Comparison of ENCODE assay signal across 3 cellular contexts in the genomic region with DNA sequence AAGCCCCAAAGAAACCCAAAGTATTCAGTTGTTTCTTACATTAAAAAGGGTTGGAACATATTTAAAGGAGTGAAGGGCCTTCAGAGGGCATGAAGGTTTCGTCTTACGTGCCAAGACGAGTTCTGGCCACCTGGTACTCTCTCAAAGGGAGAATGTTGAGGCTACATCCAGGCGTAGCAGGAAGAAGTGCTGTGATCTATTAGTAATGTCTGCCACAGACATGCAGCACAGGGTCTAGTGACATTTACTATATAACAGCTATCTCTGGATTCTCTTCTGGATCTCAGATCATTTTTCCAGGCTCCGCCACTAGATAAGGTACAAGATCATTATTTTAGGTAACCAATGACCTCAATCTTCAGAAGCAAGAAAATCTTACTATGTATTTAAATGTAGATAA.
TF ChIP-seq lines count a peak whose summit lies in the region.

No MANE protein-coding gene starts in this region.

TF ChIP-seq in HCT116, 20 proteins besides CTCF, POLR2A, EP300 and RAD21:
- TF ChIP-seq SIN3A (IDR thresholded peaks at IDR 0.05; ENCODE audit: low read depth) (no peak), EGR1 (IDR thresholded peaks at IDR 0.05; ENCODE audit: low read depth) (no peak), ELF1 (IDR thresholded peaks at IDR 0.05; ENCODE audit: borderline replicate concordance, low read depth) (peak; percentile 19; the same call in 1 of the 2 replicates), CEBPB (IDR thresholded peaks at IDR 0.05; ENCODE audit: low read depth) (no peak), SRF (IDR thresholded peaks at IDR 0.05; ENCODE audit: low read depth) (peak; percentile 41; the same call in 1 of the 2 replicates), EZH2phosphoT487 (IDR thresholded peaks at IDR 0.05; ENCODE audit: borderline replicate concordance) (no peak)

TF ChIP-seq in SK-N-SH treated with all-trans-retinoic acid at 6 μM for 48 hours, 23 proteins besides CTCF, POLR2A, EP300 and RAD21:
- no peak for TF ChIP-seq ZNF8 (CRISPR knock-in tag; IDR thresholded peaks at IDR 0.05)
- no peak for TF ChIP-seq GLIS3 (CRISPR knock-in tag; IDR thresholded peaks at IDR 0.05)
- TF ChIP-seq CSDC2 (CRISPR knock-in tag; IDR thresholded peaks at IDR 0.05): no peak
- TF ChIP-seq, protein P1, sequence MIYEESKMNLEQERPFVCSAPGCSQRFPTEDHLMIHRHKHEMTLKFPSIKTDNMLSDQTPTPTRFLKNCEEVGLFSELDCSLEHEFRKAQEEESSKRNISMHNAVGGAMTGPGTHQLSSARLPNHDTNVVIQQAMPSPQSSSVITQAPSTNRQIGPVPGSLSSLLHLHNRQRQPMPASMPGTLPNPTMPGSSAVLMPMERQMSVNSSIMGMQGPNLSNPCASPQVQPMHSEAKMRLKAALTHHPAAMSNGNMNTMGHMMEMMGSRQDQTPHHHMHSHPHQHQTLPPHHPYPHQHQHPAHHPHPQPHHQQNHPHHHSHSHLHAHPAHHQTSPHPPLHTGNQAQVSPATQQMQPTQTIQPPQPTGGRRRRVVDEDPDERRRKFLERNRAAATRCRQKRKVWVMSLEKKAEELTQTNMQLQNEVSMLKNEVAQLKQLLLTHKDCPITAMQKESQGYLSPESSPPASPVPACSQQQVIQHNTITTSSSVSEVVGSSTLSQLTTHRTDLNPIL (CRISPR knock-in tag; IDR thresholded peaks at IDR 0.05; ENCODE audit: low read depth): no peak
- TF ChIP-seq ZFP3 (CRISPR knock-in tag; IDR thresholded peaks at IDR 0.05): no peak
- TF ChIP-seq TOX (CRISPR knock-in tag; IDR thresholded peaks at IDR 0.05; ENCODE audit: borderline replicate concordance): no peak
- TF ChIP-seq, protein P2, sequence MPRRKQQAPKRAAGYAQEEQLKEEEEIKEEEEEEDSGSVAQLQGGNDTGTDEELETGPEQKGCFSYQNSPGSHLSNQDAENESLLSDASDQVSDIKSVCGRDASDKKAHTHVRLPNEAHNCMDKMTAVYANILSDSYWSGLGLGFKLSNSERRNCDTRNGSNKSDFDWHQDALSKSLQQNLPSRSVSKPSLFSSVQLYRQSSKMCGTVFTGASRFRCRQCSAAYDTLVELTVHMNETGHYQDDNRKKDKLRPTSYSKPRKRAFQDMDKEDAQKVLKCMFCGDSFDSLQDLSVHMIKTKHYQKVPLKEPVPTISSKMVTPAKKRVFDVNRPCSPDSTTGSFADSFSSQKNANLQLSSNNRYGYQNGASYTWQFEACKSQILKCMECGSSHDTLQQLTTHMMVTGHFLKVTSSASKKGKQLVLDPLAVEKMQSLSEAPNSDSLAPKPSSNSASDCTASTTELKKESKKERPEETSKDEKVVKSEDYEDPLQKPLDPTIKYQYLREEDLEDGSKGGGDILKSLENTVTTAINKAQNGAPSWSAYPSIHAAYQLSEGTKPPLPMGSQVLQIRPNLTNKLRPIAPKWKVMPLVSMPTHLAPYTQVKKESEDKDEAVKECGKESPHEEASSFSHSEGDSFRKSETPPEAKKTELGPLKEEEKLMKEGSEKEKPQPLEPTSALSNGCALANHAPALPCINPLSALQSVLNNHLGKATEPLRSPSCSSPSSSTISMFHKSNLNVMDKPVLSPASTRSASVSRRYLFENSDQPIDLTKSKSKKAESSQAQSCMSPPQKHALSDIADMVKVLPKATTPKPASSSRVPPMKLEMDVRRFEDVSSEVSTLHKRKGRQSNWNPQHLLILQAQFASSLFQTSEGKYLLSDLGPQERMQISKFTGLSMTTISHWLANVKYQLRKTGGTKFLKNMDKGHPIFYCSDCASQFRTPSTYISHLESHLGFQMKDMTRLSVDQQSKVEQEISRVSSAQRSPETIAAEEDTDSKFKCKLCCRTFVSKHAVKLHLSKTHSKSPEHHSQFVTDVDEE (CRISPR knock-in tag; IDR thresholded peaks at IDR 0.05): no peak
- TF ChIP-seq, protein P3, sequence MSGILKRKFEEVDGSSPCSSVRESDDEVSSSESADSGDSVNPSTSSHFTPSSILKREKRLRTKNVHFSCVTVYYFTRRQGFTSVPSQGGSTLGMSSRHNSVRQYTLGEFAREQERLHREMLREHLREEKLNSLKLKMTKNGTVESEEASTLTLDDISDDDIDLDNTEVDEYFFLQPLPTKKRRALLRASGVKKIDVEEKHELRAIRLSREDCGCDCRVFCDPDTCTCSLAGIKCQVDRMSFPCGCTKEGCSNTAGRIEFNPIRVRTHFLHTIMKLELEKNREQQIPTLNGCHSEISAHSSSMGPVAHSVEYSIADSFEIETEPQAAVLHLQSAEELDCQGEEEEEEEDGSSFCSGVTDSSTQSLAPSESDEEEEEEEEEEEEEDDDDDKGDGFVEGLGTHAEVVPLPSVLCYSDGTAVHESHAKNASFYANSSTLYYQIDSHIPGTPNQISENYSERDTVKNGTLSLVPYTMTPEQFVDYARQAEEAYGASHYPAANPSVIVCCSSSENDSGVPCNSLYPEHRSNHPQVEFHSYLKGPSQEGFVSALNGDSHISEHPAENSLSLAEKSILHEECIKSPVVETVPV (CRISPR knock-in tag; IDR thresholded peaks at IDR 0.05): no peak
- no peak for TF ChIP-seq ARNTL (CRISPR knock-in tag; IDR thresholded peaks at IDR 0.05; ENCODE audit: borderline replicate concordance, low read depth)
- no peak for TF ChIP-seq ZNF70 (CRISPR knock-in tag; IDR thresholded peaks at IDR 0.05)
- TF ChIP-seq, protein P4, sequence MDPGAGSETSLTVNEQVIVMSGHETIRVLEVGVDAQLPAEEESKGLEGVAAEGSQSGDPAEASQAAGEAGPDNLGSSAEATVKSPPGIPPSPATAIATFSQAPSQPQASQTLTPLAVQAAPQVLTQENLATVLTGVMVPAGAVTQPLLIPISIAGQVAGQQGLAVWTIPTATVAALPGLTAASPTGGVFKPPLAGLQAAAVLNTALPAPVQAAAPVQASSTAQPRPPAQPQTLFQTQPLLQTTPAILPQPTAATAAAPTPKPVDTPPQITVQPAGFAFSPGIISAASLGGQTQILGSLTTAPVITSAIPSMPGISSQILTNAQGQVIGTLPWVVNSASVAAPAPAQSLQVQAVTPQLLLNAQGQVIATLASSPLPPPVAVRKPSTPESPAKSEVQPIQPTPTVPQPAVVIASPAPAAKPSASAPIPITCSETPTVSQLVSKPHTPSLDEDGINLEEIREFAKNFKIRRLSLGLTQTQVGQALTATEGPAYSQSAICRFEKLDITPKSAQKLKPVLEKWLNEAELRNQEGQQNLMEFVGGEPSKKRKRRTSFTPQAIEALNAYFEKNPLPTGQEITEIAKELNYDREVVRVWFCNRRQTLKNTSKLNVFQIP (CRISPR knock-in tag; IDR thresholded peaks at IDR 0.05; ENCODE audit: borderline replicate concordance, low read depth): no peak
- no peak for TF ChIP-seq ISL1 (CRISPR knock-in tag; IDR thresholded peaks at IDR 0.05)
- no peak for TF ChIP-seq ZNF565 (CRISPR knock-in tag; conservative IDR thresholded peaks at IDR 0.05; ENCODE audit: low read depth)
- no peak for TF ChIP-seq ZC3H10 (CRISPR knock-in tag; IDR thresholded peaks at IDR 0.05)

TF ChIP-seq in HepG2, 621 proteins besides CTCF, POLR2A, EP300 and RAD21:
- TF ChIP-seq, protein P5, sequence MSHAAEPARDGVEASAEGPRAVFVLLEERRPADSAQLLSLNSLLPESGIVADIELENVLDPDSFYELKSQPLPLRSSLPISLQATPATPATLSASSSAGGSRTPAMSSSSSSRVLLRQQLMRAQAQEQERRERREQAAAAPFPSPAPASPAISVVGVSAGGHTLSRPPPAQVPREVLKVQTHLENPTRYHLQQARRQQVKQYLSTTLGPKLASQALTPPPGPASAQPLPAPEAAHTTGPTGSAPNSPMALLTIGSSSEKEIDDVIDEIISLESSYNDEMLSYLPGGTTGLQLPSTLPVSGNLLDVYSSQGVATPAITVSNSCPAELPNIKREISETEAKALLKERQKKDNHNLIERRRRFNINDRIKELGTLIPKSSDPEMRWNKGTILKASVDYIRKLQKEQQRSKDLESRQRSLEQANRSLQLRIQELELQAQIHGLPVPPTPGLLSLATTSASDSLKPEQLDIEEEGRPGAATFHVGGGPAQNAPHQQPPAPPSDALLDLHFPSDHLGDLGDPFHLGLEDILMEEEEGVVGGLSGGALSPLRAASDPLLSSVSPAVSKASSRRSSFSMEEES (CRISPR knock-in tag; IDR thresholded peaks at IDR 0.05): no peak
- TF ChIP-seq MTF1 (CRISPR knock-in tag; IDR thresholded peaks at IDR 0.05) (no peak), AGO2 (optimal IDR thresholded peaks at IDR 0.05; ENCODE audit: low read depth, low read length) (no peak), ARNT2 (CRISPR knock-in tag; IDR thresholded peaks at IDR 0.05; ENCODE audit: low read depth) (no peak), ZNF749 (CRISPR knock-in tag; IDR thresholded peaks at IDR 0.05; ENCODE audit: borderline replicate concordance) (no peak), RBM39 (IDR thresholded peaks at IDR 0.05; ENCODE audit: low read depth, low read length, poor library complexity, severe bottlenecking) (no peak), ZMYM2 (CRISPR knock-in tag; IDR thresholded peaks at IDR 0.05) (no peak), ZNF383 (CRISPR knock-in tag; IDR thresholded peaks at IDR 0.05; ENCODE audit: borderline replicate concordance) (no peak), ZNF232 (CRISPR knock-in tag; IDR thresholded peaks at IDR 0.05; ENCODE audit: borderline replicate concordance) (no peak), ZNF468 (CRISPR knock-in tag; IDR thresholded peaks at IDR 0.05) (no peak)
- TF ChIP-seq, protein P6, sequence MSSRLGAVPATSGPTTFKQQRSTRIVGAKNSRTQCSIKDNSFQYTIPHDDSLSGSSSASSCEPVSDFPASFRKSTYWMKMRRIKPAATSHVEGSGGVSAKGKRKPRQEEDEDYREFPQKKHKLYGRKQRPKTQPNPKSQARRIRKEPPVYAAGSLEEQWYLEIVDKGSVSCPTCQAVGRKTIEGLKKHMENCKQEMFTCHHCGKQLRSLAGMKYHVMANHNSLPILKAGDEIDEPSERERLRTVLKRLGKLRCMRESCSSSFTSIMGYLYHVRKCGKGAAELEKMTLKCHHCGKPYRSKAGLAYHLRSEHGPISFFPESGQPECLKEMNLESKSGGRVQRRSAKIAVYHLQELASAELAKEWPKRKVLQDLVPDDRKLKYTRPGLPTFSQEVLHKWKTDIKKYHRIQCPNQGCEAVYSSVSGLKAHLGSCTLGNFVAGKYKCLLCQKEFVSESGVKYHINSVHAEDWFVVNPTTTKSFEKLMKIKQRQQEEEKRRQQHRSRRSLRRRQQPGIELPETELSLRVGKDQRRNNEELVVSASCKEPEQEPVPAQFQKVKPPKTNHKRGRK (CRISPR knock-in tag; IDR thresholded peaks at IDR 0.05): no peak
- TF ChIP-seq, protein P7, sequence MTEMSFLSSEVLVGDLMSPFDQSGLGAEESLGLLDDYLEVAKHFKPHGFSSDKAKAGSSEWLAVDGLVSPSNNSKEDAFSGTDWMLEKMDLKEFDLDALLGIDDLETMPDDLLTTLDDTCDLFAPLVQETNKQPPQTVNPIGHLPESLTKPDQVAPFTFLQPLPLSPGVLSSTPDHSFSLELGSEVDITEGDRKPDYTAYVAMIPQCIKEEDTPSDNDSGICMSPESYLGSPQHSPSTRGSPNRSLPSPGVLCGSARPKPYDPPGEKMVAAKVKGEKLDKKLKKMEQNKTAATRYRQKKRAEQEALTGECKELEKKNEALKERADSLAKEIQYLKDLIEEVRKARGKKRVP (CRISPR knock-in tag; IDR thresholded peaks at IDR 0.05): no peak
- TF ChIP-seq, protein P8, sequence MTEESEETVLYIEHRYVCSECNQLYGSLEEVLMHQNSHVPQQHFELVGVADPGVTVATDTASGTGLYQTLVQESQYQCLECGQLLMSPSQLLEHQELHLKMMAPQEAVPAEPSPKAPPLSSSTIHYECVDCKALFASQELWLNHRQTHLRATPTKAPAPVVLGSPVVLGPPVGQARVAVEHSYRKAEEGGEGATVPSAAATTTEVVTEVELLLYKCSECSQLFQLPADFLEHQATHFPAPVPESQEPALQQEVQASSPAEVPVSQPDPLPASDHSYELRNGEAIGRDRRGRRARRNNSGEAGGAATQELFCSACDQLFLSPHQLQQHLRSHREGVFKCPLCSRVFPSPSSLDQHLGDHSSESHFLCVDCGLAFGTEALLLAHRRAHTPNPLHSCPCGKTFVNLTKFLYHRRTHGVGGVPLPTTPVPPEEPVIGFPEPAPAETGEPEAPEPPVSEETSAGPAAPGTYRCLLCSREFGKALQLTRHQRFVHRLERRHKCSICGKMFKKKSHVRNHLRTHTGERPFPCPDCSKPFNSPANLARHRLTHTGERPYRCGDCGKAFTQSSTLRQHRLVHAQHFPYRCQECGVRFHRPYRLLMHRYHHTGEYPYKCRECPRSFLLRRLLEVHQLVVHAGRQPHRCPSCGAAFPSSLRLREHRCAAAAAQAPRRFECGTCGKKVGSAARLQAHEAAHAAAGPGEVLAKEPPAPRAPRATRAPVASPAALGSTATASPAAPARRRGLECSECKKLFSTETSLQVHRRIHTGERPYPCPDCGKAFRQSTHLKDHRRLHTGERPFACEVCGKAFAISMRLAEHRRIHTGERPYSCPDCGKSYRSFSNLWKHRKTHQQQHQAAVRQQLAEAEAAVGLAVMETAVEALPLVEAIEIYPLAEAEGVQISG (CRISPR knock-in tag; IDR thresholded peaks at IDR 0.05): no peak
- TF ChIP-seq, protein P9, sequence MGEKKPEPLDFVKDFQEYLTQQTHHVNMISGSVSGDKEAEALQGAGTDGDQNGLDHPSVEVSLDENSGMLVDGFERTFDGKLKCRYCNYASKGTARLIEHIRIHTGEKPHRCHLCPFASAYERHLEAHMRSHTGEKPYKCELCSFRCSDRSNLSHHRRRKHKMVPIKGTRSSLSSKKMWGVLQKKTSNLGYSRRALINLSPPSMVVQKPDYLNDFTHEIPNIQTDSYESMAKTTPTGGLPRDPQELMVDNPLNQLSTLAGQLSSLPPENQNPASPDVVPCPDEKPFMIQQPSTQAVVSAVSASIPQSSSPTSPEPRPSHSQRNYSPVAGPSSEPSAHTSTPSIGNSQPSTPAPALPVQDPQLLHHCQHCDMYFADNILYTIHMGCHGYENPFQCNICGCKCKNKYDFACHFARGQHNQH (CRISPR knock-in tag; IDR thresholded peaks at IDR 0.05): no peak
- TF ChIP-seq, protein P10, sequence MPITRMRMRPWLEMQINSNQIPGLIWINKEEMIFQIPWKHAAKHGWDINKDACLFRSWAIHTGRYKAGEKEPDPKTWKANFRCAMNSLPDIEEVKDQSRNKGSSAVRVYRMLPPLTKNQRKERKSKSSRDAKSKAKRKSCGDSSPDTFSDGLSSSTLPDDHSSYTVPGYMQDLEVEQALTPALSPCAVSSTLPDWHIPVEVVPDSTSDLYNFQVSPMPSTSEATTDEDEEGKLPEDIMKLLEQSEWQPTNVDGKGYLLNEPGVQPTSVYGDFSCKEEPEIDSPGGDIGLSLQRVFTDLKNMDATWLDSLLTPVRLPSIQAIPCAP (CRISPR knock-in tag; IDR thresholded peaks at IDR 0.05; ENCODE audit: low read depth): no peak
- TF ChIP-seq, protein P11, sequence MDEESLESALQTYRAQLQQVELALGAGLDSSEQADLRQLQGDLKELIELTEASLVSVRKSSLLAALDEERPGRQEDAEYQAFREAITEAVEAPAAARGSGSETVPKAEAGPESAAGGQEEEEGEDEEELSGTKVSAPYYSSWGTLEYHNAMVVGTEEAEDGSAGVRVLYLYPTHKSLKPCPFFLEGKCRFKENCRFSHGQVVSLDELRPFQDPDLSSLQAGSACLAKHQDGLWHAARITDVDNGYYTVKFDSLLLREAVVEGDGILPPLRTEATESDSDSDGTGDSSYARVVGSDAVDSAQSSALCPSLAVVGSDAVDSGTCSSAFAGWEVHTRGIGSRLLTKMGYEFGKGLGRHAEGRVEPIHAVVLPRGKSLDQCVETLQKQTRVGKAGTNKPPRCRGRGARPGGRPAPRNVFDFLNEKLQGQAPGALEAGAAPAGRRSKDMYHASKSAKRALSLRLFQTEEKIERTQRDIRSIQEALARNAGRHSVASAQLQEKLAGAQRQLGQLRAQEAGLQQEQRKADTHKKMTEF (CRISPR knock-in tag; IDR thresholded peaks at IDR 0.05): no peak
- TF ChIP-seq, protein P12, sequence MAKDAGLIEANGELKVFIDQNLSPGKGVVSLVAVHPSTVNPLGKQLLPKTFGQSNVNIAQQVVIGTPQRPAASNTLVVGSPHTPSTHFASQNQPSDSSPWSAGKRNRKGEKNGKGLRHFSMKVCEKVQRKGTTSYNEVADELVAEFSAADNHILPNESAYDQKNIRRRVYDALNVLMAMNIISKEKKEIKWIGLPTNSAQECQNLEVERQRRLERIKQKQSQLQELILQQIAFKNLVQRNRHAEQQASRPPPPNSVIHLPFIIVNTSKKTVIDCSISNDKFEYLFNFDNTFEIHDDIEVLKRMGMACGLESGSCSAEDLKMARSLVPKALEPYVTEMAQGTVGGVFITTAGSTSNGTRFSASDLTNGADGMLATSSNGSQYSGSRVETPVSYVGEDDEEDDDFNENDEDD (CRISPR knock-in tag; IDR thresholded peaks at IDR 0.05; ENCODE audit: borderline replicate concordance): no peak
